28 cellular contexts compared by ENCODE assay signal in genomic region chr10:19144206-19144605, GRCh38.
"Had no signal": no experiment of that assay in that cellular context is flagged by ENCODE, and none has a peak within 500 bp of the region (broad histone marks: within the 10 kb centered on the region; RNA-seq: fewer than 3 reads in every experiment).

No MANE protein-coding gene starts in this region.

- H3K27ac Mint-ChIP-seq: naive thymus-derived CD8-positive, alpha-beta T cell; natural killer cell treated with Interleukin-12 subunit alpha and Interleukin-12 subunit beta and Interleukin-15 and Interleukin-18, amount 100 ng/mL, for 72 hours; nephron progenitor cell; stimulated activated effector memory CD8-positive, alpha-beta T cell treated with anti-CD3 and anti-CD28 coated beads, Interleukin-12 subunit alpha, Interleukin-12 subunit beta, amount 100 ng/mL, for 72 hours; stimulated activated naive B cell treated with anti-CD40 and anti-IgM and Interleukin-4, amounts not matched to agents 10 μg/mL and 1 μg/mL and 100 μg/mL, for 72 hours; stimulated activated naive CD8-positive, alpha-beta T cell treated with anti-CD3 and anti-CD28 coated beads, Interleukin-15, Interleukin-2, amounts not matched to agents 100 ng/mL and 50 ng/mL, for 24 hours; type B pancreatic cell had no signal

- H3K27ac ChIP-seq: neutrophil, pancreas, psoas muscle, right lobe of liver, sigmoid colon, stomach, suprapubic skin, testis, tibial artery, transverse colon, upper lobe of right lung, uterus had no signal

- H3K27me3 ChIP-seq: neutrophil, pancreas, right lobe of liver, sigmoid colon, stomach, suprapubic skin, testis, tibial artery, transverse colon, upper lobe of right lung, uterus had no signal

- H3K4me3 ChIP-seq: pancreas, psoas muscle, right lobe of liver, sigmoid colon, stomach, suprapubic skin, testis, tibial artery, transverse colon, upper lobe of right lung, uterus had no signal

- H3K9me3 ChIP-seq: neutrophil, pancreas, psoas muscle, right lobe of liver, sigmoid colon, suprapubic skin, testis, tibial artery, transverse colon, upper lobe of right lung, uterus had no signal

- H3K4me1 ChIP-seq: pancreas, psoas muscle, right lobe of liver, sigmoid colon, stomach, suprapubic skin, testis, tibial artery, transverse colon, upper lobe of right lung, uterus had no signal

- H3K27me3 Mint-ChIP-seq: naive thymus-derived CD8-positive, alpha-beta T cell; natural killer cell treated with Interleukin-12 subunit alpha and Interleukin-12 subunit beta and Interleukin-15 and Interleukin-18, amount 100 ng/mL, for 72 hours; stimulated activated naive B cell treated with anti-CD40 and anti-IgM and Interleukin-4, amounts not matched to agents 10 μg/mL and 1 μg/mL and 100 μg/mL, for 72 hours; stimulated activated naive CD8-positive, alpha-beta T cell treated with anti-CD3 and anti-CD28 coated beads, Interleukin-15, Interleukin-2, amounts not matched to agents 100 ng/mL and 50 ng/mL, for 24 hours had no signal

- H3K9me3 Mint-ChIP-seq: nephron progenitor cell, type B pancreatic cell had no signal

- H3K36me3 Mint-ChIP-seq: natural killer cell treated with Interleukin-12 subunit alpha and Interleukin-12 subunit beta and Interleukin-15 and Interleukin-18, amount 100 ng/mL, for 72 hours; stimulated activated effector memory CD8-positive, alpha-beta T cell treated with anti-CD3 and anti-CD28 coated beads, Interleukin-12 subunit alpha, Interleukin-12 subunit beta, amount 100 ng/mL, for 72 hours; stimulated activated naive B cell treated with anti-CD40 and anti-IgM and Interleukin-4, amounts not matched to agents 10 μg/mL and 1 μg/mL and 100 μg/mL, for 72 hours; type B pancreatic cell had no signal

- DNase-seq: naive thymus-derived CD8-positive, alpha-beta T cell; nephron progenitor cell; nucleus accumbens; pancreas; psoas muscle; right cardiac atrium; right lobe of liver; sigmoid colon; small intestine; stimulated activated CD4-positive, alpha-beta T cell treated with anti-CD3 and anti-CD28 coated beads, Interleukin-15, amount 100 ng/mL, for 24 hours; stimulated activated CD4-positive, alpha-beta T cell treated with anti-CD3 and anti-CD28 coated beads, Interleukin-2, amount 100 ng/mL, for 24 hours; stimulated activated CD4-positive, alpha-beta T cell treated with anti-CD3 and anti-CD28 coated beads, Interleukin-2, amount 100 ng/mL, for 48 hours; stimulated activated CD4-positive, alpha-beta T cell treated with anti-CD3 and anti-CD28 coated beads, Interleukin-4, amount 100 ng/mL, for 24 hours; stimulated activated naive B cell treated with anti-CD40 and anti-IgM and Interleukin-4, amounts not matched to agents 10 μg/mL and 1 μg/mL and 100 μg/mL, for 72 hours; stimulated activated naive CD4-positive, alpha-beta T cell treated with Interleukin-2 at 50 U/mL for 16 hours; stomach; testis; tibial artery; transverse colon; upper lobe of right lung; uterus had no signal

- H3K36me3 ChIP-seq: neutrophil, pancreas, right lobe of liver, sigmoid colon, stomach, suprapubic skin, tibial artery, transverse colon, upper lobe of right lung, uterus had no signal

- H3K4me1 Mint-ChIP-seq: naive thymus-derived CD8-positive, alpha-beta T cell; nephron progenitor cell; neural crest cell; stimulated activated effector memory CD8-positive, alpha-beta T cell treated with anti-CD3 and anti-CD28 coated beads, Interleukin-12 subunit alpha, Interleukin-12 subunit beta, amount 100 ng/mL, for 72 hours; stimulated activated naive B cell treated with anti-CD40 and anti-IgM and Interleukin-4, amounts not matched to agents 10 μg/mL and 1 μg/mL and 100 μg/mL, for 72 hours had no signal

- H3K4me3 Mint-ChIP-seq: naive thymus-derived CD8-positive, alpha-beta T cell; natural killer cell treated with Interleukin-12 subunit alpha and Interleukin-12 subunit beta and Interleukin-15 and Interleukin-18, amount 100 ng/mL, for 72 hours; nephron progenitor cell; neural crest cell; stimulated activated effector memory CD8-positive, alpha-beta T cell treated with anti-CD3 and anti-CD28 coated beads, Interleukin-12 subunit alpha, Interleukin-12 subunit beta, amount 100 ng/mL, for 72 hours; stimulated activated naive B cell treated with anti-CD40 and anti-IgM and Interleukin-4, amounts not matched to agents 10 μg/mL and 1 μg/mL and 100 μg/mL, for 72 hours; stimulated activated naive CD8-positive, alpha-beta T cell treated with anti-CD3 and anti-CD28 coated beads, Interleukin-15, Interleukin-2, amounts not matched to agents 100 ng/mL and 50 ng/mL, for 24 hours; type B pancreatic cell had no signal
